In genomic region chr5:131423056-131423455, GRCh38 we compare ENCODE assay signal across 8 cellular contexts.
A peak's percentile ranks its signal among the peaks of the same experiment; 100 is the strongest.
DNase-seq lines count a peak whose midpoint lies in the region; ATAC-seq and TF ChIP-seq lines count a peak whose summit lies in the region.

No MANE protein-coding gene starts in this region.

- H3K4me1 Mint-ChIP-seq in activated CD4-positive, alpha-beta T cell treated with anti-CD3 and anti-CD28 coated beads for 36 hours, result peaks cover 15% of the 10 kb centered on the region
- H3K4me1 Mint-ChIP-seq in activated CD4-positive, alpha-beta T cell treated with anti-CD3 and anti-CD28 coated beads, Interleukin-2, amount 10 ng/mL, durations not matched to agents 7 days and 5 days, result peaks cover 12% of the 10 kb centered on the region

- H3K4me3 Mint-ChIP-seq in activated CD4-positive, alpha-beta T cell treated with anti-CD3 and anti-CD28 coated beads for 36 hours, result no peak overlapping the region
- no peak overlapping the region for H3K4me3 Mint-ChIP-seq in activated CD4-positive, alpha-beta T cell treated with anti-CD3 and anti-CD28 coated beads, Interleukin-2, amount 10 ng/mL, durations not matched to agents 7 days and 5 days

- no peak for ATAC-seq in activated CD4-positive, alpha-beta T cell treated with anti-CD3 and anti-CD28 coated beads for 36 hours
- ATAC-seq in HG02798 (IDR thresholded peaks at IDR 0.05; ENCODE audit: poor library complexity, unreplicated experiment) (no peak), GM18873 (IDR thresholded peaks at IDR 0.05; ENCODE audit: low FRiP score, unreplicated experiment) (no peak)

- intact Hi-C loops in activated CD4-positive, alpha-beta T cell treated with anti-CD3 and anti-CD28 coated beads for 36 hours (cut with DNase I, micrococcal nuclease), result loop anchor here (5.0 to 10.0 kb wide), 2 partner anchors 582 to 584 kb away; no protein-coding TSS in a partner anchor

- POLR2A ChIA-PET in activated CD4-positive, alpha-beta T cell treated with anti-CD3 and anti-CD28 coated beads for 36 hours (lab: Charles Lee), result no interaction called here
- POLR2A ChIA-PET in activated CD4-positive, alpha-beta T cell treated with anti-CD3 and anti-CD28 coated beads, Interleukin-2, amount 10 ng/mL, durations not matched to agents 7 days and 5 days (lab: Charles Lee), result interaction anchor here (0.6 kb wide), 1 partner anchor 137 kb away, joined by 12 read pairs; no protein-coding TSS in a partner anchor

- CTCF ChIA-PET in activated CD4-positive, alpha-beta T cell treated with anti-CD3 and anti-CD28 coated beads for 36 hours (lab: Charles Lee), result interaction anchor here (0.6 to 2.3 kb wide), 12 partner anchors 9 to 585 kb away, joined by 3 to 8 read pairs (median 4); no protein-coding TSS in a partner anchor
- CTCF ChIA-PET in activated CD4-positive, alpha-beta T cell treated with anti-CD3 and anti-CD28 coated beads, Interleukin-2, amount 10 ng/mL, durations not matched to agents 7 days and 5 days (lab: Charles Lee), result interaction anchor here (0.9 to 2.1 kb wide), 5 partner anchors 18 to 585 kb away, joined by 3 to 10 read pairs (median 5); no protein-coding TSS in a partner anchor

- peak; percentile 46 for TF ChIP-seq CTCF in NB4 (IDR thresholded peaks at IDR 0.05; ENCODE audit: low read depth, low read length)

- no peaks in the 10 kb centered on the region for H3K9me3 Mint-ChIP-seq in activated CD4-positive, alpha-beta T cell treated with anti-CD3 and anti-CD28 coated beads for 36 hours (ENCODE audit: low read depth)
- H3K9me3 Mint-ChIP-seq in activated CD4-positive, alpha-beta T cell treated with anti-CD3 and anti-CD28 coated beads, Interleukin-2, amount 10 ng/mL, durations not matched to agents 7 days and 5 days, result no peaks in the 10 kb centered on the region

- H3K27me3 Mint-ChIP-seq in activated CD4-positive, alpha-beta T cell treated with anti-CD3 and anti-CD28 coated beads for 36 hours, result no peaks in the 10 kb centered on the region
- H3K27me3 Mint-ChIP-seq in activated CD4-positive, alpha-beta T cell treated with anti-CD3 and anti-CD28 coated beads, Interleukin-2, amount 10 ng/mL, durations not matched to agents 7 days and 5 days, result no peaks in the 10 kb centered on the region

- DNase-seq in activated CD4-positive, alpha-beta T cell treated with anti-CD3 and anti-CD28 coated beads for 36 hours, result no peak
- DNase-seq in activated CD4-positive, alpha-beta T cell treated with anti-CD3 and anti-CD28 coated beads, Interleukin-2, amount 10 ng/mL, durations not matched to agents 7 days and 5 days, result no peak
- DNase-seq in NB4 (ENCODE audit: low read depth), result peak; percentile 44
- DNase-seq in dermis blood vessel endothelial cell, result peak; percentile 64
- peak; percentile 16 for DNase-seq in renal cortical epithelial cell (ENCODE audit: low read depth)
- no peak for DNase-seq in foreskin melanocyte

- H3K27ac Mint-ChIP-seq in activated CD4-positive, alpha-beta T cell treated with anti-CD3 and anti-CD28 coated beads for 36 hours, result peak overlapping the region; percentile 39
- no peak overlapping the region for H3K27ac Mint-ChIP-seq in activated CD4-positive, alpha-beta T cell treated with anti-CD3 and anti-CD28 coated beads, Interleukin-2, amount 10 ng/mL, durations not matched to agents 7 days and 5 days

- peaks cover 30% of the 10 kb centered on the region for H3K36me3 Mint-ChIP-seq in activated CD4-positive, alpha-beta T cell treated with anti-CD3 and anti-CD28 coated beads for 36 hours (ENCODE audit: low read depth)
- H3K36me3 Mint-ChIP-seq in activated CD4-positive, alpha-beta T cell treated with anti-CD3 and anti-CD28 coated beads, Interleukin-2, amount 10 ng/mL, durations not matched to agents 7 days and 5 days (ENCODE audit: low read depth), result peaks cover 28% of the 10 kb centered on the region

- TF ChIP-seq POLR2A in NB4 (IDR thresholded peaks at IDR 0.05; ENCODE audit: extremely low read depth, insufficient read length), result no peak

- no peak overlapping the region for H3K4me3 ChIP-seq in NB4 (ENCODE audit: low read depth, low read length)

Comparison
In these comparisons a context has a peak if more than half of its experiments do, and no peak if none do; other contexts are left out.
1. DNase-seq: peak in NB4 (single experiment), dermis blood vessel endothelial cell (single experiment) and renal cortical epithelial cell (single experiment); none in activated CD4-positive, alpha-beta T cell treated with anti-CD3 and anti-CD28 coated beads for 36 hours (single experiment), activated CD4-positive, alpha-beta T cell treated with anti-CD3 and anti-CD28 coated beads, Interleukin-2, amount 10 ng/mL, durations not matched to agents 7 days and 5 days (single experiment) and foreskin melanocyte (single experiment).